In genomic region chr6:155093430-155093829, GRCh38 we compare ENCODE assay signal across 14 cellular contexts.
A peak's percentile ranks its signal among the peaks of the same experiment; 100 is the strongest.
DNase-seq lines count a peak whose midpoint lies in the region; ATAC-seq, FAIRE-seq and TF ChIP-seq lines count a peak whose summit lies in the region.
"Had no signal": no experiment of that assay in that cellular context is flagged by ENCODE, and none has a peak within 500 bp of the region (broad histone marks: within the 10 kb centered on the region; RNA-seq: fewer than 3 reads in every experiment).

No MANE protein-coding gene starts in this region.

- no peaks in the 10 kb centered on the region for H3K4me1 ChIP-seq in H1 (replicated peaks in 1 of 4; ENCODE audit: control insufficient read depth in 3 of 4, insufficient read depth in 4 of 4, low read length in 3 of 4)
- no peaks in the 10 kb centered on the region for H3K4me1 ChIP-seq in tibial nerve

- H3K4ac ChIP-seq in H1 (replicated peaks; ENCODE audit: insufficient read length, low read depth, low read length), result no peak overlapping the region

- H2AK5ac ChIP-seq in H1 (ENCODE audit: low read depth, low read length), result peak overlapping the region; percentile 16; the same call in 1 of the 2 replicates

- peak in 6 of 10 experiments; percentile 4 to 14 (median 6) for DNase-seq in CD4-positive, alpha-beta T cell
- DNase-seq in HT1080 (ENCODE audit: low read depth) (peak; percentile 46), H1 (ENCODE audit: low read depth in 1 of 2, low spot score in 2 of 2) (no peak), SW 1271 (lab: John Stamatoyannopoulos, UW) (no peak), tibial nerve (ENCODE audit: low spot score in 2 of 2) (no peak), NOMO-1 treated with dmso at 0.1 percent for 144 hours (lab: John Stamatoyannopoulos, UW; ENCODE audit: unreplicated experiment) (no peak), erythroblast (lab: John Stamatoyannopoulos, UW) (no peak)
- peak; percentile 26 for DNase-seq in activated CD4-positive, alpha-beta T cell treated with anti-CD3 and anti-CD28 coated beads, Interleukin-2, amount 10 ng/mL, durations not matched to agents 7 days and 5 days
- DNase-seq: mesendoderm, NCI-H2081 had no signal

- 0 out of 4 replicates have a peak, but pooled peaks of 1 of the 2 experiments have one; percentile 9 for TF ChIP-seq RAD21 in H1 (IDR thresholded peaks at IDR 0.05 in 1 of 2, conservative IDR thresholded peaks at IDR 0.05 in 1 of 2; ENCODE audit: low read depth in 2 of 2, low read length in 2 of 2)

- no peak overlapping the region for H3K4me3 Mint-ChIP-seq in CD4-positive, alpha-beta T cell
- no peak overlapping the region for H3K4me3 Mint-ChIP-seq in activated CD4-positive, alpha-beta T cell treated with anti-CD3 and anti-CD28 coated beads, Interleukin-2, amount 10 ng/mL, durations not matched to agents 7 days and 5 days

- no peak for TF ChIP-seq POLR2A in H1 (IDR thresholded peaks at IDR 0.05; ENCODE audit: control extremely low read depth in 1 of 2, low read depth in 2 of 2, low read length in 2 of 2)
- TF ChIP-seq POLR2A in tibial nerve (IDR thresholded peaks at IDR 0.05), result no peak
- TF ChIP-seq POLR2A in erythroblast (IDR thresholded peaks at IDR 0.05; ENCODE audit: low read length), result no peak

- H2BK12ac ChIP-seq in H1 (ENCODE audit: low read depth, low read length), result no peak overlapping the region

- H4K5ac ChIP-seq in H1 (ENCODE audit: insufficient read length, low read depth, low read length), result no peak overlapping the region

- ATAC-seq in CD4-positive, alpha-beta T cell (ENCODE audit: poor library complexity), result peak; percentile 61
- ATAC-seq: Panc1 had no signal

- H2BK20ac ChIP-seq in H1 (ENCODE audit: low read length), result no peak overlapping the region

- intact Hi-C loops in CD4-positive, alpha-beta T cell (cut with DNase I, micrococcal nuclease), result no loop called here

- POLR2A ChIA-PET in CD4-positive, alpha-beta T cell (lab: Charles Lee), result no interaction called here
- POLR2A ChIA-PET in activated CD4-positive, alpha-beta T cell treated with anti-CD3 and anti-CD28 coated beads, Interleukin-2, amount 10 ng/mL, durations not matched to agents 7 days and 5 days (lab: Charles Lee), result no interaction called here
- POLR2A ChIA-PET in H1 (lab: Charles Lee; ENCODE audit: partially characterized antibody), result no interaction called here

- no peak overlapping the region for H3K4me2 ChIP-seq in H1 (ENCODE audit: insufficient read depth in 1 of 2, low read depth in 2 of 2, low read length in 2 of 2)
- H3K4me2 ChIP-seq: hepatocyte had no signal

- TF ChIP-seq EP300 in H1 (IDR thresholded peaks at IDR 0.05; ENCODE audit: borderline replicate concordance in 1 of 2, low read depth in 2 of 2, low read length in 2 of 2) (no peak), tibial nerve (IDR thresholded peaks at IDR 0.05) (no peak)

- peaks cover 4% of the 10 kb centered on the region for H3K4me1 Mint-ChIP-seq in CD4-positive, alpha-beta T cell (ENCODE audit: low read depth)
- peaks cover 8% of the 10 kb centered on the region for H3K4me1 Mint-ChIP-seq in activated CD4-positive, alpha-beta T cell treated with anti-CD3 and anti-CD28 coated beads, Interleukin-2, amount 10 ng/mL, durations not matched to agents 7 days and 5 days

- H3K27me3 ChIP-seq in CD4-positive, alpha-beta T cell (ENCODE audit: control insufficient read depth, insufficient read depth, low read length), result no peaks in the 10 kb centered on the region
- H3K27me3 ChIP-seq in H1 (replicated peaks in 1 of 4; ENCODE audit: control insufficient read depth in 3 of 4, extremely low read depth in 1 of 4, insufficient read depth in 3 of 4, low read length in 3 of 4) (no peaks in the 10 kb centered on the region), tibial nerve (no peaks in the 10 kb centered on the region)
- H3K27me3 ChIP-seq: hepatocyte had no signal

- no peak overlapping the region for H3K18ac ChIP-seq in H1 (ENCODE audit: extremely low read depth, low read length)

- H3K4me3 ChIP-seq in H1 (ENCODE audit: extremely low read depth in 1 of 4, insufficient read depth in 2 of 4, low read depth in 3 of 4, low read length in 4 of 4), result no peak overlapping the region
- no peak overlapping the region for H3K4me3 ChIP-seq in tibial nerve
- H3K4me3 ChIP-seq: hepatocyte had no signal

- no peak overlapping the region for H2BK120ac ChIP-seq in H1 (replicated peaks; ENCODE audit: low read depth, low read length)

- no peak overlapping the region for H3K56ac ChIP-seq in H1 (replicated peaks; ENCODE audit: insufficient read length, low read depth, low read length)

- peaks cover 0 to 4% (median 2%) of the 10 kb centered on the region in 4 experiments; a peak in 3 of 8 replicates for H3K36me3 ChIP-seq in H1 (ENCODE audit: control insufficient read depth in 2 of 4, insufficient read depth in 4 of 4, low read length in 3 of 4)
- H3K36me3 ChIP-seq in tibial nerve, result no peaks in the 10 kb centered on the region

- no peaks in the 10 kb centered on the region for H3K27me3 Mint-ChIP-seq in CD4-positive, alpha-beta T cell
- H3K27me3 Mint-ChIP-seq in activated CD4-positive, alpha-beta T cell treated with anti-CD3 and anti-CD28 coated beads, Interleukin-2, amount 10 ng/mL, durations not matched to agents 7 days and 5 days, result no peaks in the 10 kb centered on the region

- H3K27ac Mint-ChIP-seq in CD4-positive, alpha-beta T cell, result no peak overlapping the region
- H3K27ac Mint-ChIP-seq in activated CD4-positive, alpha-beta T cell treated with anti-CD3 and anti-CD28 coated beads, Interleukin-2, amount 10 ng/mL, durations not matched to agents 7 days and 5 days, result no peak overlapping the region

- no peaks in the 10 kb centered on the region for H3K36me3 Mint-ChIP-seq in CD4-positive, alpha-beta T cell (ENCODE audit: low read depth)
- H3K36me3 Mint-ChIP-seq in activated CD4-positive, alpha-beta T cell treated with anti-CD3 and anti-CD28 coated beads, Interleukin-2, amount 10 ng/mL, durations not matched to agents 7 days and 5 days (ENCODE audit: low read depth), result peaks cover 9% of the 10 kb centered on the region

- no peak overlapping the region for H3K23ac ChIP-seq in H1 (ENCODE audit: insufficient read length)

- H4K20me1 ChIP-seq in H1 (replicated peaks in 1 of 2; ENCODE audit: control insufficient read depth in 1 of 2, insufficient read depth in 2 of 2, low read length in 2 of 2), result no peaks in the 10 kb centered on the region

- H3K79me1 ChIP-seq in H1 (ENCODE audit: low read depth, low read length), result no peaks in the 10 kb centered on the region

- 87% methylated on average over 7 of the region's 7 CpGs; no CpG with 5 or more reads in 1 of the 2 experiments for WGBS in H1 (ENCODE audit: extremely low coverage in 1 of 2, insufficient coverage in 1 of 2, insufficient read length in 1 of 2, insufficient replicate concordance in 2 of 2, low coverage in 1 of 2, low lambda C conversion rate in 2 of 2, missing lambda C conversion rate in 1 of 2), 2 experiments
- 80 to 90% methylated on average over 7 of the region's 7 CpGs for WGBS in tibial nerve, 2 donors

- H2BK5ac ChIP-seq in H1 (ENCODE audit: low read depth, low read length), result no peak overlapping the region

- H3K9me3 ChIP-seq in CD4-positive, alpha-beta T cell (ENCODE audit: control insufficient read depth, low read length), result no peaks in the 10 kb centered on the region
- H3K9me3 ChIP-seq in H1 (ENCODE audit: insufficient read depth in 2 of 2, low read depth in 1 of 2, low read length in 1 of 2) (no peaks in the 10 kb centered on the region), tibial nerve (peaks cover 0 to 10% (median 0%) of the 10 kb centered on the region in 4 donors)

- H4K8ac ChIP-seq in H1 (ENCODE audit: extremely low read depth, insufficient read depth, low read length), result no peak overlapping the region

- H3K9ac ChIP-seq in H1 (replicated peaks in 1 of 4; ENCODE audit: extremely low read depth in 1 of 4, low read depth in 3 of 4, low read length in 3 of 4), result no peak overlapping the region

- H3K14ac ChIP-seq in H1 (ENCODE audit: insufficient read length), result no peak overlapping the region

- 0 out of 2 replicates have a peak overlapping the region, but pooled peaks have one; percentile 6 for H2BK15ac ChIP-seq in H1 (ENCODE audit: low read length)

- no peak overlapping the region for H2AFZ ChIP-seq in H1 (ENCODE audit: low read length)
- H2AFZ ChIP-seq: hepatocyte had no signal

- FAIRE-seq in H1 (lab: Jason Lieb, UNC), result no peak
- FAIRE-seq: endothelial cell of umbilical vein had no signal

- H3K23me2 ChIP-seq in H1 (ENCODE audit: low read depth, low read length), result no peaks in the 10 kb centered on the region

- H3K79me2 ChIP-seq in H1 (ENCODE audit: control insufficient read depth in 1 of 2, insufficient read depth in 2 of 2, low read length in 2 of 2), result no peaks in the 10 kb centered on the region
- H3K79me2 ChIP-seq: hepatocyte had no signal

- peaks cover 6% of the 10 kb centered on the region for H3K9me3 Mint-ChIP-seq in CD4-positive, alpha-beta T cell
- H3K9me3 Mint-ChIP-seq in activated CD4-positive, alpha-beta T cell treated with anti-CD3 and anti-CD28 coated beads, Interleukin-2, amount 10 ng/mL, durations not matched to agents 7 days and 5 days, result peaks cover 7% of the 10 kb centered on the region

- H4K91ac ChIP-seq in H1 (replicated peaks; ENCODE audit: insufficient read length, low read length), result no peak overlapping the region

- no peak overlapping the region for H3K27ac ChIP-seq in CD4-positive, alpha-beta T cell (ENCODE audit: low read depth, low read length)
- no peak overlapping the region for H3K27ac ChIP-seq in H1 (ENCODE audit: low read depth, low read length)
- no peak overlapping the region for H3K27ac ChIP-seq in tibial nerve
- H3K27ac ChIP-seq: VCaP had no signal

- no peak for TF ChIP-seq CTCF in CD4-positive, alpha-beta T cell (IDR thresholded peaks at IDR 0.05)
- peak in 2 of 3 experiments; percentile 35 to 44; a peak in 2 of 4 replicates for TF ChIP-seq CTCF in H1 (IDR thresholded peaks at IDR 0.05; ENCODE audit: control extremely low read depth in 1 of 3, insufficient read depth in 1 of 3, low read depth in 1 of 3, low read length in 3 of 3)
- TF ChIP-seq CTCF in tibial nerve (IDR thresholded peaks at IDR 0.05), result no peak

- CTCF ChIA-PET in CD4-positive, alpha-beta T cell (lab: Charles Lee), result interaction anchor here (0.6 kb wide), 1 partner anchor 188 kb away, joined by 3 read pairs; no protein-coding TSS in a partner anchor
- CTCF ChIA-PET in activated CD4-positive, alpha-beta T cell treated with anti-CD3 and anti-CD28 coated beads, Interleukin-2, amount 10 ng/mL, durations not matched to agents 7 days and 5 days (lab: Charles Lee), result interaction anchor here (0.8 to 1.0 kb wide), 2 partner anchors 12 to 22 kb away, joined by 3 read pairs; no protein-coding TSS in a partner anchor
- CTCF ChIA-PET in H1 (lab: Charles Lee; ENCODE audit: partially characterized antibody), result interaction anchor here (0.8 to 1.6 kb wide), 6 partner anchors 11 to 119 kb away, joined by 3 read pairs; no protein-coding TSS in a partner anchor

TF ChIP-seq in H1, 55 proteins besides CTCF, POLR2A, EP300 and RAD21 (continues in another document):
- TF ChIP-seq USF2 (IDR thresholded peaks at IDR 0.05; ENCODE audit: low read length) (no peak), CREB1 (IDR thresholded peaks at IDR 0.05) (no peak)

Comparison
In these comparisons a context has a peak if more than half of its experiments do, and no peak if none do; other contexts are left out.
1. DNase-seq: peak in CD4-positive, alpha-beta T cell (6 of 10), HT1080 (single experiment) and activated CD4-positive, alpha-beta T cell treated with anti-CD3 and anti-CD28 coated beads, Interleukin-2, amount 10 ng/mL, durations not matched to agents 7 days and 5 days (single experiment); none in H1 (0 of 2), SW 1271 (0 of 2), tibial nerve (0 of 2), NOMO-1 treated with dmso at 0.1 percent for 144 hours (single experiment) and erythroblast (0 of 2).
2. CTCF ChIP-seq: peak in H1 (2 of 3); none in CD4-positive, alpha-beta T cell (single experiment) and tibial nerve (0 of 5).